In the genomic region with DNA sequence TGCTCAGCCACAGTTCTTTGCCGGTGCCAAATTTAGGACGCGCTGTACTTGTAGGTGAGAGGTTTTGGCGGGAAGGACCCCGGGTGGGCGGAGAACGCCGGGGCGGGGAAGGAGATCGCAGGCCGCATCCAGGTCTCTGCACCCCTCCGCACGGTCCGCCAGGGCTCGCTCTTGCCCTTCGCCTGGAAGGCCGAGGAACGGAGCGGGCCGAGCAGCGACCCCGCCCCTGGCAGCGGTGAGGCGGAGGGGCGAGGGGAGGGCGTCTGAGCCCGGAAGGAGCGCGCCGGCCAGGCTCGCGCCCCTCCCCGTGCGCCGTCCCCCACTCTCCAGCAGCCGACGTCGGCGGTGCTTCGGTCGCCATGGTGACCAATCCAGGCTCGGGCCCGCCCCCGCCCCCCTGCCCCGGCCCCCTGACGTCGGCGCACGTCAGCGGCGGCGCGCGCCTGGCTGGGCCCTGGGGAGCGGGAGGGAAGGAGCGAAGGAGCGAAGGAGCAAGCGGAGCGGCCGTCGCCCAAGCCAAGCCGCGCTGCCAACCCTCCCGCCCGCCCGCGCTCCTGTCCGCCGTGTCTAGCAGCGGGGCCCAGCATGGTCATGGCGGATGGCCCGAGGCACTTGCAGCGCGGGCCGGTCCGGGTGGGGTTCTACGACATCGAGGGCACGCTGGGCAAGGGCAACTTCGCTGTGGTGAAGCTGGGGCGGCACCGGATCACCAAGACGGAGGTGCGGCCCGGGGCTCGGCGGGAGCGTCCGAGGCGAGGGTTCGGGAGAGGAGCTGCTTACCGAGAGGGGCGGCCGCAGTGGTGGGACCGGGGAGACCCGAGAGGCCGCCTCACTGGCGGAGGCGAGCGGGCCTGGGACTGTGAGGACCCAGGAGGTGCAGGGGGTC, we compare ENCODE assay signal across 8 cellular contexts. TPM values are rescaled to one million over a fixed set of nuclear protein-coding genes. Genes with fewer than 3 reads are reported as not detected.
DNase-seq lines count a peak whose midpoint lies in the region; ATAC-seq and TF ChIP-seq lines count a peak whose summit lies in the region.

A gene (plus strand): TSS at position 471 of the 886 bp plus-strand sequence. CDS start 115 bp downstream, at position 586.

- H3K36me3 Mint-ChIP-seq in activated T-helper 17 cell treated with anti-CD3 and anti-CD28 coated beads, Interleukin-2, amount 50 U/mL, for 72 hours (ENCODE audit: low read depth), result no peaks in the 10 kb centered on the region
- H3K36me3 Mint-ChIP-seq in naive thymus-derived CD8-positive, alpha-beta T cell, result no peaks in the 10 kb centered on the region

- peak; percentile 71 for TF ChIP-seq CTCF in fibroblast of mammary gland (conservative IDR thresholded peaks at IDR 0.05; ENCODE audit: control insufficient read depth, insufficient read depth, low read depth, low read length)

- H3K27ac ChIP-seq in KOPT-K1 (ENCODE audit: low read depth, low read length, poor library complexity, severe bottlenecking), result peak within 1 kb of the TSS; percentile 68

- H3K27me3 Mint-ChIP-seq in activated T-helper 17 cell treated with anti-CD3 and anti-CD28 coated beads, Interleukin-2, amount 50 U/mL, for 72 hours, result no peaks in the 10 kb centered on the region
- no peaks in the 10 kb centered on the region for H3K27me3 Mint-ChIP-seq in naive thymus-derived CD8-positive, alpha-beta T cell

- H3K9me3 Mint-ChIP-seq in activated T-helper 17 cell treated with anti-CD3 and anti-CD28 coated beads, Interleukin-2, amount 50 U/mL, for 72 hours, result no peaks in the 10 kb centered on the region
- no peaks in the 10 kb centered on the region for H3K9me3 Mint-ChIP-seq in naive thymus-derived CD8-positive, alpha-beta T cell

- H3K4me3 ChIP-seq in fibroblast of mammary gland (ENCODE audit: control insufficient read depth, low read depth, low read length), result peak within 1 kb of the TSS; percentile 82

- H3K36me3 ChIP-seq in KOPT-K1 (ENCODE audit: insufficient read depth, low read length), result no peaks in the 10 kb centered on the region

- peaks cover 15% of the 10 kb centered on the region for H3K4me1 Mint-ChIP-seq in activated T-helper 17 cell treated with anti-CD3 and anti-CD28 coated beads, Interleukin-2, amount 50 U/mL, for 72 hours
- H3K4me1 Mint-ChIP-seq in naive thymus-derived CD8-positive, alpha-beta T cell, result peaks cover 10 to 27% (median 24%) of the 10 kb centered on the region in 4 donors

- ATAC-seq in GM21825 (IDR thresholded peaks at IDR 0.05; ENCODE audit: unreplicated experiment), result peak; percentile 87
- peak; percentile 89 for ATAC-seq in activated T-helper 17 cell treated with anti-CD3 and anti-CD28 coated beads, Interleukin-2, amount 50 U/mL, for 72 hours (replicated peaks)
- peak; percentile 81 for ATAC-seq in naive thymus-derived CD8-positive, alpha-beta T cell

- peak; percentile 98 for DNase-seq in Daoy (ENCODE audit: low read depth)
- DNase-seq in RKO (ENCODE audit: low spot score), result peak; percentile 93
- DNase-seq in fibroblast of mammary gland (ENCODE audit: low read depth), result peak; percentile 92
- peak; percentile 84 to 94 (median 88) for DNase-seq in naive thymus-derived CD8-positive, alpha-beta T cell
- DNase-seq in stimulated activated naive CD4-positive, alpha-beta T cell (lab: John Stamatoyannopoulos, UW), result peak; percentile 69 to 89 (median 83)

- H3K9me3 ChIP-seq in KOPT-K1 (ENCODE audit: insufficient read depth, low read length, poor library complexity, severe bottlenecking), result no peaks in the 10 kb centered on the region

- H3K4me3 Mint-ChIP-seq in activated T-helper 17 cell treated with anti-CD3 and anti-CD28 coated beads, Interleukin-2, amount 50 U/mL, for 72 hours, result peak within 1 kb of the TSS; percentile 91
- peak within 1 kb of the TSS; percentile 91 to 99 (median 95) for H3K4me3 Mint-ChIP-seq in naive thymus-derived CD8-positive, alpha-beta T cell

- POLR2A ChIA-PET in naive thymus-derived CD8-positive, alpha-beta T cell (lab: Charles Lee), result interaction anchor here (0.5 to 1.7 kb wide), 2 partner anchors 164 to 1274 kb away, joined by 4 read pairs; a partner anchor contains a TSS

- peak within 1 kb of the TSS; percentile 94 for H3K27ac Mint-ChIP-seq in activated T-helper 17 cell treated with anti-CD3 and anti-CD28 coated beads, Interleukin-2, amount 50 U/mL, for 72 hours
- peak within 1 kb of the TSS; percentile 87 to 99 (median 98) for H3K27ac Mint-ChIP-seq in naive thymus-derived CD8-positive, alpha-beta T cell

RNA-seq across cellular contexts. Expression of the gene that starts here (rescaled TPM):
- 4.7 and 4.9 TPM in 2 replicates for total RNA-seq in Daoy (2014; rRNA removed; shearing (Covaris generic))
- total RNA-seq in activated T-helper 17 cell treated with anti-CD3 and anti-CD28 coated beads, Interleukin-2, amount 50 U/mL, for 72 hours, result 1 to 10 TPM; 5.6 to 6.4 TPM
- total RNA-seq in naive thymus-derived CD8-positive, alpha-beta T cell, result 10 to 100 TPM; 11.1 to 11.6 TPM
- polyA plus RNA-seq in naive thymus-derived CD8-positive, alpha-beta T cell, result under 1 TPM; 0.14 to 0.33 (median 0.16) TPM

Comparison
In these comparisons a context has a peak if more than half of its experiments do, and no peak if none do; other contexts are left out.
1. Peak in every context shown above with its lines: DNase-seq, ATAC-seq, H3K4me3 ChIP-seq and H3K27ac ChIP-seq.